Comparison of ENCODE assay signal across 8 cellular contexts in the genomic region with DNA sequence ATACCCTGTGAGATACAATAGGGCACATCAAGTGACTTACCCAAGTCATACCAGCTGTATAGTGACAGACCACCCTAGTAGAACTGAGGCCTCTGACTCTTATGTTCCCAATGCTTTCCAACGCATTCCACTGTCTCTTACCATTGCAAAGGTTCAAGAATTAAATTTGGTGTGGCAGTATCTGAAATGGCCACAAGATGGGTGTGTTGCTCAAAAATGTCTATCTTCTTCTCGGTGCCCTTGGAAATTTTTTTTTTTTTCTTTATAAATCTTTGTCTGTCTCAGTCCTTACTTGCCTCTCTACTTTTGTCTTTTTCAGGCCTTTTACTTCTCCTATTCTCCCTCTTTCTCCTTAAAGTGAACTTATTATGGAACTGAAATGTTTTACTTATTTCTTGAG. TPM values are rescaled to one million over a fixed set of nuclear protein-coding genes. Genes with fewer than 3 reads are reported as not detected.
A peak's percentile ranks its signal among the peaks of the same experiment; 100 is the strongest.
DNase-seq lines count a peak whose midpoint lies in the region; ATAC-seq and TF ChIP-seq lines count a peak whose summit lies in the region.

No MANE protein-coding gene starts in this region.

- H3K4me3 ChIP-seq in Panc1 (ENCODE audit: low read depth in 2 of 2, low read length in 2 of 2): no peak overlapping the region
- H3K4me3 ChIP-seq in naive thymus-derived CD4-positive, alpha-beta T cell (ENCODE audit: low read length): no peak overlapping the region

- H3K27me3 Mint-ChIP-seq in naive thymus-derived CD4-positive, alpha-beta T cell: no peaks in the 10 kb centered on the region

- DNase-seq in AG20443 (ENCODE audit: low spot score): peak; percentile 48
- DNase-seq in Panc1 (ENCODE audit: low read depth, low spot score): no peak
- peak; percentile 33 to 68 for DNase-seq in dermis microvascular lymphatic vessel endothelial cell (ENCODE audit: low read depth in 2 of 2)
- peak in 6 of 9 donors; percentile 15 to 38 (median 30) for DNase-seq in naive thymus-derived CD4-positive, alpha-beta T cell
- no peak for DNase-seq in NCI-H226
- DNase-seq in stimulated activated CD4-positive, alpha-beta T cell treated with anti-CD3 and anti-CD28 coated beads, Interleukin-2, amount 100 ng/mL, for 48 hours: no peak

- no peaks in the 10 kb centered on the region for H3K9me3 Mint-ChIP-seq in naive thymus-derived CD4-positive, alpha-beta T cell

- peak; percentile 63; the same call in 1 of the 2 replicates for ATAC-seq in Panc1
- ATAC-seq in naive thymus-derived CD4-positive, alpha-beta T cell: peak; percentile 32
- no peak for ATAC-seq in HG03432 (IDR thresholded peaks at IDR 0.05; ENCODE audit: unreplicated experiment)

- peaks cover 5 to 48% (median 14%) of the 10 kb centered on the region in 5 donors for H3K36me3 Mint-ChIP-seq in naive thymus-derived CD4-positive, alpha-beta T cell

- no peak overlapping the region for H3K4me3 Mint-ChIP-seq in naive thymus-derived CD4-positive, alpha-beta T cell

- no peaks in the 10 kb centered on the region for H3K4me1 ChIP-seq in Panc1 (ENCODE audit: control insufficient read depth, insufficient read depth, low read length)
- H3K4me1 ChIP-seq in naive thymus-derived CD4-positive, alpha-beta T cell (ENCODE audit: control insufficient read depth in 2 of 2, insufficient read depth in 2 of 2, low read length in 2 of 2): no peaks in the 10 kb centered on the region

- no peak overlapping the region for H3K27ac ChIP-seq in Panc1 (ENCODE audit: low read length)
- H3K27ac ChIP-seq in naive thymus-derived CD4-positive, alpha-beta T cell (ENCODE audit: low read depth, low read length): no peak overlapping the region

- peak; percentile 63 for TF ChIP-seq CTCF in GM12872 (IDR thresholded peaks at IDR 0.05; ENCODE audit: insufficient read depth, low read depth, low read length)
- TF ChIP-seq CTCF in Panc1 (IDR thresholded peaks at IDR 0.05): peak; percentile 48; the same call in 1 of the 2 replicates

- no peaks in the 10 kb centered on the region for H3K27me3 ChIP-seq in Panc1 (ENCODE audit: control insufficient read depth, insufficient read depth, low read length)
- no peaks in the 10 kb centered on the region for H3K27me3 ChIP-seq in naive thymus-derived CD4-positive, alpha-beta T cell (ENCODE audit: control insufficient read depth in 2 of 2, insufficient read depth in 2 of 2, low read length in 2 of 2)

- BruUV-seq in Panc1 (replicated peaks; lab: Mats Ljungman, UMichigan): no TSS peak

- intact Hi-C loops in Panc1 (cut with micrococcal nuclease; ENCODE audit: unreplicated experiment): loop anchor here (5.0 kb wide), 1 partner anchor 270 kb away; no protein-coding TSS in a partner anchor
- intact Hi-C loops in naive thymus-derived CD4-positive, alpha-beta T cell (cut with micrococcal nuclease): loop anchor here (1.0 to 10.0 kb wide), 2 partner anchors 143 to 268 kb away; no protein-coding TSS in a partner anchor

- in situ Hi-C loops in Panc1 (cut with HindIII; ENCODE audit: low pct_unique_long_range_greater_than_20kb, low sequenced_read_pairs): no loop called here

- POLR2A ChIA-PET in Panc1 (lab: Charles Lee): interaction anchor here (0.6 kb wide), 1 partner anchor 198 kb away, joined by 3 read pairs; no protein-coding TSS in a partner anchor
- POLR2A ChIA-PET in naive thymus-derived CD4-positive, alpha-beta T cell (lab: Charles Lee): no interaction called here

- CTCF ChIA-PET in Panc1 (lab: Charles Lee): interaction anchor here (0.7 kb wide), 1 partner anchor 10 kb away, joined by 5 read pairs; no protein-coding TSS in a partner anchor
- CTCF ChIA-PET in naive thymus-derived CD4-positive, alpha-beta T cell (lab: Charles Lee): interaction anchor here (0.7 to 4.2 kb wide), 5 partner anchors 184 to 278 kb away, joined by 3 to 38 read pairs (median 3); no protein-coding TSS in a partner anchor

- H3K4me1 Mint-ChIP-seq in naive thymus-derived CD4-positive, alpha-beta T cell: peaks cover 0 to 5% (median 0%) of the 10 kb centered on the region in 7 donors

- no peak overlapping the region for H3K27ac Mint-ChIP-seq in naive thymus-derived CD4-positive, alpha-beta T cell

- H3K9me3 ChIP-seq in Panc1 (ENCODE audit: control insufficient read depth, insufficient read depth, low read depth, low read length): no peaks in the 10 kb centered on the region
- no peaks in the 10 kb centered on the region for H3K9me3 ChIP-seq in naive thymus-derived CD4-positive, alpha-beta T cell (ENCODE audit: control insufficient read depth in 2 of 3, low read length in 3 of 3)

- peaks cover 6% of the 10 kb centered on the region for H3K36me3 ChIP-seq in Panc1 (ENCODE audit: control insufficient read depth, insufficient read depth, low read length)
- H3K36me3 ChIP-seq in naive thymus-derived CD4-positive, alpha-beta T cell (ENCODE audit: control insufficient read depth in 2 of 3, insufficient read depth in 3 of 3, low read length in 3 of 3): peaks cover 0 to 60% (median 0%) of the 10 kb centered on the region in 3 experiments

RNA-seq across cellular contexts. Expression of gene GPR21, which starts 48.4 kb away (rescaled TPM):
- total RNA-seq in Panc1 (2021; ENCODE audit: unreplicated experiment): not detected
- polyA plus RNA-seq in Panc1 (2012; ENCODE audit: insufficient read length): not detected
- 0.39 and 0.63 TPM in 2 replicates for total RNA-seq in dermis microvascular lymphatic vessel endothelial cell
- 1 to 10 TPM in 4 of 5 experiments, not detected in 1; 1.1 to 2.4 (median 1.8) TPM for total RNA-seq in naive thymus-derived CD4-positive, alpha-beta T cell
- not detected for polyA plus RNA-seq in naive thymus-derived CD4-positive, alpha-beta T cell

Comparison
In these comparisons a context has a peak if more than half of its experiments do, and no peak if none do; other contexts are left out.
1. DNase-seq: peak in AG20443 (single experiment), dermis microvascular lymphatic vessel endothelial cell (2 of 2) and naive thymus-derived CD4-positive, alpha-beta T cell (6 of 9); none in Panc1 (single experiment), NCI-H226 (single experiment) and stimulated activated CD4-positive, alpha-beta T cell treated with anti-CD3 and anti-CD28 coated beads, Interleukin-2, amount 100 ng/mL, for 48 hours (0 of 2).